Comparison of ENCODE assay signal across 8 cellular contexts in the genomic region with DNA sequence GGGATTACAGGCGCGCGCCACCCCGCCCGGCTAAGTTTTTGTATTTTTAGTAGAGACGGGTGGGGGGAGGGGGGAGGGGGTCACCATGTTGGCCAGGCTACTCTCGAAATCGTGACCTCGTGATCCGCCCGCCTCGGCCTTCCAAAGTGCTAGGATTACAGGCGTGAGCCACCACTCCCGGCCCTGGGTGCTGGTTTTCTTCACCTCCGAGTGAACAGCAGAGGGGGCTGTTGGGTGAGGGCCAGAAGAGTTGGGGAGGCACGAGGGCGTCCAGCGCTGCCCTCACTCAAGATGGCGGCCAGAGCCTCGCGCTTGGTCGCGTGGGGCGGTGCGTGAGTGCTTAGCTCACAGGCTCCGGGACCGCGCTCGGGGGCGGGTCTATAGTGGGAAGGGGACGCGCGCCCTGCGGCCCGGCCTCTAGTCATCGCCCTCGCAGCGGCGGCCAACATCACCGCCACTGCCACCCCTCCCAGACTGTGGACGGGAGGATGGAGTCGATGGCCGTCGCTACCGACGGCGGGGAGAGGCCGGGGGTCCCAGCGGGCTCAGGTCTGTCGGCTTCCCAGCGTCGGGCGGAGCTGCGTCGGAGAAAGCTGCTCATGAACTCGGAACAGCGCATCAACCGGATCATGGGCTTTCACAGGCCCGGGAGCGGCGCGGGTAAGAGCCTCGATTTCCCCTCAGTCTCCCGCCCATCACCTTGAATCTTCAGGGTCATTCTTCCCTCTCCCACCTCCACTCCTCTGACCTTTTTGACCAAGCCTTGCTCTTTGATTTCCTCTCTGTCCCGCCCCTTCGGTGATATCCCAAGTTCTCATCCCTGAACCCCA. TPM values are rescaled to one million over a fixed set of nuclear protein-coding genes. Genes with fewer than 3 reads are reported as not detected.
DNase-seq lines count a peak whose midpoint lies in the region; ATAC-seq, FAIRE-seq and TF ChIP-seq lines count a peak whose summit lies in the region.

CAMLG (plus strand) TSS at position 416 of the 830 bp plus-strand sequence; CDS start at position 489, 73 bp downstream.

- no peaks in the 10 kb centered on the region for H3K36me3 Mint-ChIP-seq in T-cell

- TF ChIP-seq POLR2A in GM12891 (IDR thresholded peaks at IDR 0.05; ENCODE audit: low read depth, low read length): peak; percentile 82; the same call in 1 of the 2 replicates
- peak; percentile 95 to 98 for TF ChIP-seq POLR2A in adrenal gland (IDR thresholded peaks at IDR 0.05)
- TF ChIP-seq POLR2A in heart left ventricle (IDR thresholded peaks at IDR 0.05): peak; percentile 42 to 93
- peak in 3 of 4 donors; percentile 72 to 92 (median 92) for TF ChIP-seq POLR2A in upper lobe of left lung (IDR thresholded peaks at IDR 0.05)

- CTCF ChIA-PET in T-cell (lab: Charles Lee): interaction anchor here (0.5 to 1.4 kb wide), 17 partner anchors 9 to 1973 kb away, joined by 3 to 19 read pairs (median 6); partner anchors contain the start of genes C5orf24 (in 1 of the 2), DDX46 (in 1 of the 2) and PCBD2 (in 1 of the 2)

- H3K27ac Mint-ChIP-seq in T-cell: peak within 1 kb of the TSS; percentile 83 to 96

- POLR2A ChIA-PET in T-cell (lab: Charles Lee): interaction anchor here in 1 of 2 donors (0.6 to 1.1 kb wide), 2 partner anchors 20 to 166 kb away, joined by 4 to 7 read pairs; partner anchors contain the start of genes DDX46 and PCBD2

- peak; percentile 95 for FAIRE-seq in GM12891 (lab: Jason Lieb, UNC)

- H3K4me1 ChIP-seq in adrenal gland (replicated peaks in 1 of 2): peaks cover 6 to 12% of the 10 kb centered on the region in 2 donors
- H3K4me1 ChIP-seq in heart left ventricle: peaks cover 0 to 30% (median 12%) of the 10 kb centered on the region in 12 donors
- H3K4me1 ChIP-seq in upper lobe of left lung: peaks cover 10 to 22% (median 14%) of the 10 kb centered on the region in 4 donors

- ATAC-seq in HG02840 (IDR thresholded peaks at IDR 0.05; ENCODE audit: low FRiP score, unreplicated experiment) (peak; percentile 96), T-cell (replicated peaks in 1 of 4) (peak; percentile 96 to 98 (median 98)), heart left ventricle (peak; percentile 99 to 100 (median 100)), upper lobe of left lung (ENCODE audit: low FRiP score in 2 of 2) (peak; percentile 99)

- TF ChIP-seq CTCF in adrenal gland (IDR thresholded peaks at IDR 0.05): peak in 5 of 6 experiments; percentile 51 to 65 (median 60)
- peak; percentile 40 to 76 (median 61) for TF ChIP-seq CTCF in heart left ventricle (IDR thresholded peaks at IDR 0.05)
- peak; percentile 53 to 83 (median 76) for TF ChIP-seq CTCF in upper lobe of left lung (IDR thresholded peaks at IDR 0.05)

- H3K27me3 ChIP-seq in adrenal gland (no peaks in the 10 kb centered on the region), heart left ventricle (no peaks in the 10 kb centered on the region), upper lobe of left lung (no peaks in the 10 kb centered on the region)

- H3K4me3 ChIP-seq in adrenal gland (peak within 1 kb of the TSS; percentile 54 to 95 (median 86)), heart left ventricle (peak within 1 kb of the TSS; percentile 75 to 97 (median 88)), upper lobe of left lung (peak within 1 kb of the TSS; percentile 72 to 97 (median 84))

- no peaks in the 10 kb centered on the region for H3K27me3 Mint-ChIP-seq in T-cell

- intact Hi-C loops in adrenal gland (cut with DNase I) (no loop called here), heart left ventricle (cut with DNase I) (loop anchor here in 7 of 10 donors (1.0 to 5.0 kb wide), 6 partner anchors 20 to 169 kb away; partner anchors contain the start of genes PCBD2 (in 5 of the 7) and DDX46 (in 1 of the 7)), posterior cingulate gyrus (cut with DNase I) (loop anchor here (1.0 to 10.0 kb wide), 4 partner anchors 20 to 167 kb away; partner anchors contain the start of genes DDX46, PCBD2 and TXNDC15)

- H3K4me3 Mint-ChIP-seq in T-cell: peak within 1 kb of the TSS; percentile 90 to 95 (median 91)

- DNase-seq in GM12891 (ENCODE audit: insufficient read length, low spot score) (peak; percentile 85), NCI-H1436 treated with DMSO at 0.1 percent for 48 hours (lab: John Stamatoyannopoulos, UW) (peak; percentile 87), T-cell (peak; percentile 92 to 98 (median 96)), adrenal gland (peak; percentile 98 to 99 (median 99)), heart left ventricle (peak; percentile 98 to 99 (median 99)), posterior cingulate gyrus (peak; percentile 95 to 100 (median 98)), upper lobe of left lung (peak; percentile 99)

- peak within 1 kb of the TSS; percentile 93 to 97 (median 97) for H3K27ac ChIP-seq in adrenal gland
- peak within 1 kb of the TSS; percentile 78 to 96 (median 92) for H3K27ac ChIP-seq in heart left ventricle
- peak within 1 kb of the TSS; percentile 89 to 94 (median 92) for H3K27ac ChIP-seq in upper lobe of left lung

- peak in 1 of 4 donors; percentile 22 for TF ChIP-seq EP300 in upper lobe of left lung (IDR thresholded peaks at IDR 0.05)

- WGBS in adrenal gland, 4 donors: 0 to 1% (median 0%) methylated on average over 16 to 66 of the region's 66 CpGs
- 0 to 1% (median 0%) methylated on average over 24 to 66 of the region's 66 CpGs for WGBS in heart left ventricle, 4 donors
- WGBS in upper lobe of left lung, 2 donors: 1 to 2% methylated on average over 16 to 56 of the region's 66 CpGs

- H3K4me1 Mint-ChIP-seq in T-cell: peaks cover 25 to 36% (median 29%) of the 10 kb centered on the region in 3 donors

- H3K9me3 Mint-ChIP-seq in T-cell: no peaks in the 10 kb centered on the region

- H3K36me3 ChIP-seq in adrenal gland (replicated peaks in 1 of 2): no peaks in the 10 kb centered on the region
- peaks cover 0 to 28% (median 16%) of the 10 kb centered on the region in 9 donors for H3K36me3 ChIP-seq in heart left ventricle
- peaks cover 0 to 19% (median under 1%) of the 10 kb centered on the region in 4 donors for H3K36me3 ChIP-seq in upper lobe of left lung

- no peaks in the 10 kb centered on the region for H3K9me3 ChIP-seq in adrenal gland (replicated peaks in 1 of 3)
- no peaks in the 10 kb centered on the region for H3K9me3 ChIP-seq in heart left ventricle
- H3K9me3 ChIP-seq in upper lobe of left lung: no peaks in the 10 kb centered on the region

TF ChIP-seq in GM12891, 5 proteins besides CTCF, POLR2A, EP300 and RAD21:
- TF ChIP-seq TAF1 (IDR thresholded peaks at IDR 0.05; ENCODE audit: low read depth, low read length) (no peak; the same call in none of the 2 replicates), POLR2AphosphoS5 (IDR thresholded peaks at IDR 0.05; ENCODE audit: low read depth, low read length) (peak; percentile 69), SPI1 (IDR thresholded peaks at IDR 0.05; ENCODE audit: low read depth, low read length) (no peak), PAX5 (IDR thresholded peaks at IDR 0.05; ENCODE audit: insufficient read depth, low read length, severe bottlenecking) (no peak), POU2F2 (IDR thresholded peaks at IDR 0.05; ENCODE audit: low read depth, low read length) (peak; percentile 22; the same call in 1 of the 2 replicates)
TF ChIP-seq in GM12891: peak in this region for 2.

RNA-seq across cellular contexts. Expression of gene CAMLG, which starts in this region (rescaled TPM):
- 30.2 TPM for polyA plus RNA-seq in GM12891 (2012; ENCODE audit: low read depth, missing spikeins)
- 10 to 100 TPM; 26.7 to 34.6 (median 32.5) TPM for total RNA-seq in T-cell
- total RNA-seq in adrenal gland: 10 to 100 TPM; 29.4 to 64.3 (median 38.3) TPM
- 10 to 100 TPM; 32.1 to 72.2 (median 49.4) TPM for polyA plus RNA-seq in adrenal gland
- total RNA-seq in heart left ventricle: 10 to 100 TPM; 11.6 to 20.9 (median 17.6) TPM
- 10 to 100 TPM; 17.4 to 21.5 TPM for polyA plus RNA-seq in heart left ventricle
- total RNA-seq in upper lobe of left lung: 10 to 100 TPM; 12.4 to 38.2 (median 20.5) TPM

Comparison
In these comparisons a context has a peak if more than half of its experiments do, and no peak if none do; other contexts are left out.
1. Peak in every context shown above with its lines: DNase-seq, ATAC-seq, H3K4me3 ChIP-seq and H3K27ac ChIP-seq.
2. intact Hi-C loops: an anchor here in heart left ventricle (1.0 to 5.0 kb wide) and posterior cingulate gyrus (1.0 to 10.0 kb wide); none called in adrenal gland.